8 cellular contexts compared by ENCODE assay signal in the genomic region with DNA sequence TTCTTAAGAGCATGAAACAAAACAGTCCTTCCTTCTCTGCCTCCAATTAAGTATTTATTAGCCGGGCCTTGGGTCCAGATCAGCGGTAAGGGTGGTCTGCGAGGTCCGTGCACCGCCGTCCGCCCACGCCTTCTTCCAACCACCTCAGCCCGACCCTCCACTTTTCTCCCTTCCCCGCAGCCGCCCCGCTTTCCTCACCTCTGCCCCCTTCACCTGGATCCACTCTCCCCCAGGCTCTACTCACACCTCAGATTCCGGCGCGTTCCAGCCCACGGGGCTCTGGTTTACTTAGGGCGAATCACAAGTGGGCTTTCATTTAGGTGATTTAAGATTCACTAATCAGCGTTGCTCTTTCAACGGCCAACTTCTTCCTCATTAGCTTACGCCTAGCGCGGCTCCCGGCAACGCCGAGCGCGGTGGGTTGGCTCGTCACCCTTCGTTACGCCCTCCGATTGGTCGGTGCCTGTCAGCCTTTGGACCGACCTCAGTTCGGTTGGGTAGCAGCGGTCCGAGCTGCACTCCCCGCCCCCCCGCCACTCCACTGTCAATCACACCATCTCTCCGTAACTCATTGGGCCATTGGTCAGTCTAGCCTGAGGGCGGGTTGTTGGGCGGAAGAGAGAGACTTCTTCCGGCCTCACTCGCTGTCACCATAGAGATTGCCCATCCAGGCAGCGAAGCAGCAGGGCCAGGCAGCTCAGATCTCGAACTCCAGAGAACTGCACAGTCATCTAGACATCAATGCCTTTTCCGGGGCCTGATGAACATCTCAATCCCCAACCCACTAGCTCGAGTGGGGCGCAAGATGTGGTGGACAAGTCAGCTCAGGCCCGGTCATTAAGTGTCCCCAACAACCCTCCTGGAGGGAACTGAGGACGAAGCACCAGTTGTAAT.
DNase-seq lines count a peak whose midpoint lies in the region; ATAC-seq and TF ChIP-seq lines count a peak whose summit lies in the region.

A gene (minus strand): TSS at position 286 of the 894 bp plus-strand sequence. CDS start 9,385 bp downstream, outside the sequence.

- peak; percentile 98 for ATAC-seq in GM19035 (IDR thresholded peaks at IDR 0.05; ENCODE audit: unreplicated experiment)
- ATAC-seq in HG03354 (IDR thresholded peaks at IDR 0.05; ENCODE audit: poor library complexity, severe bottlenecking, unreplicated experiment) = peak; percentile 96
- peak; percentile 98 to 99 for ATAC-seq in activated CD4-positive, CD25-positive, alpha-beta regulatory T cell treated with anti-CD3 and anti-CD28 coated beads, Interleukin-2, amount 50 U/mL, for 24 hours

- TF ChIP-seq CTCF in AG09319 (IDR thresholded peaks at IDR 0.05; ENCODE audit: low read depth, low read length) = no peak

- peak; percentile 98 for DNase-seq in AG09319 (ENCODE audit: extremely low read depth, low read depth)
- DNase-seq in NCI-H446 treated with DMSO at 0.1 percent for 48 hours (lab: John Stamatoyannopoulos, UW) = peak; percentile 99
- peak; percentile 99 for DNase-seq in cerebellar cortex (ENCODE audit: low spot score)
- DNase-seq in iris pigment epithelial cell (ENCODE audit: low read depth) = peak; percentile 99
- peak; percentile 93 to 97 for DNase-seq in stimulated activated CD4-positive, alpha-beta T cell treated with anti-CD3 and anti-CD28 coated beads, Interleukin-12 subunit alpha, Interleukin-12 subunit beta, amount 100 ng/mL, for 24 hours (ENCODE audit: low read depth in 2 of 2)

Comparison
In these comparisons a context has a peak if more than half of its experiments do, and no peak if none do; other contexts are left out.
1. Peak in every context shown above with its lines: DNase-seq and ATAC-seq.